In genomic region chr1:87052986-87053385, GRCh38 we compare ENCODE assay signal across 22 cellular contexts.
"Had no signal": no experiment of that assay in that cellular context is flagged by ENCODE, and none has a peak within 500 bp of the region (broad histone marks: within the 10 kb centered on the region; RNA-seq: fewer than 3 reads in every experiment).

No MANE protein-coding gene starts in this region.

- H3K4me3 ChIP-seq: dorsolateral prefrontal cortex, gastrocnemius medialis, lung, ovary, psoas muscle, sigmoid colon, testis, tibial artery had no signal

- FAIRE-seq: kidney had no signal

- H3K36me3 ChIP-seq: gastrocnemius medialis, ovary, sigmoid colon, tibial artery had no signal

- H3K4me1 ChIP-seq: psoas muscle, sigmoid colon, testis had no signal

- H3K9me3 ChIP-seq: ovary, sigmoid colon, testis had no signal

- H3K27ac ChIP-seq: dorsolateral prefrontal cortex, gastrocnemius medialis, ovary, psoas muscle, sigmoid colon, testis, tibial artery had no signal

- H3K27me3 ChIP-seq: dorsolateral prefrontal cortex, gastrocnemius medialis, ovary, sigmoid colon, testis, tibial artery had no signal

- ATAC-seq: gastrocnemius medialis; left lobe of liver; natural killer cell; psoas muscle; right cardiac atrium; stimulated activated effector memory CD8-positive, alpha-beta T cell treated with anti-CD3 and anti-CD28 coated beads, Interleukin-12 subunit alpha, Interleukin-12 subunit beta, amount 100 ng/mL, for 72 hours; stimulated activated naive CD8-positive, alpha-beta T cell treated with anti-CD3 and anti-CD28 coated beads, Interleukin-15, Interleukin-2, amounts not matched to agents 100 U/mL and 50 U/mL, for 24 hours had no signal

- DNase-seq: cortex of kidney; dorsolateral prefrontal cortex; effector CD4-positive, alpha-beta T cell; gastrocnemius medialis; head of caudate nucleus; kidney; natural killer cell; occipital lobe; ovary; posterior cingulate gyrus; psoas muscle; right cardiac atrium; sigmoid colon; stimulated activated CD4-positive, alpha-beta T cell treated with anti-CD3 and anti-CD28 coated beads, Interleukin-2, amount 100 ng/mL, for 24 hours; stimulated activated CD4-positive, alpha-beta T cell treated with anti-CD3 and anti-CD28 coated beads, Interleukin-4, amount 100 ng/mL, for 24 hours; stimulated activated naive CD8-positive, alpha-beta T cell treated with anti-CD3 and anti-CD28 coated beads, Interleukin-15, Interleukin-2, amounts not matched to agents 100 U/mL and 50 U/mL, for 24 hours; substantia nigra; testis; tibial artery had no signal
